Comparison of ENCODE assay signal across 8 cellular contexts in the genomic region with DNA sequence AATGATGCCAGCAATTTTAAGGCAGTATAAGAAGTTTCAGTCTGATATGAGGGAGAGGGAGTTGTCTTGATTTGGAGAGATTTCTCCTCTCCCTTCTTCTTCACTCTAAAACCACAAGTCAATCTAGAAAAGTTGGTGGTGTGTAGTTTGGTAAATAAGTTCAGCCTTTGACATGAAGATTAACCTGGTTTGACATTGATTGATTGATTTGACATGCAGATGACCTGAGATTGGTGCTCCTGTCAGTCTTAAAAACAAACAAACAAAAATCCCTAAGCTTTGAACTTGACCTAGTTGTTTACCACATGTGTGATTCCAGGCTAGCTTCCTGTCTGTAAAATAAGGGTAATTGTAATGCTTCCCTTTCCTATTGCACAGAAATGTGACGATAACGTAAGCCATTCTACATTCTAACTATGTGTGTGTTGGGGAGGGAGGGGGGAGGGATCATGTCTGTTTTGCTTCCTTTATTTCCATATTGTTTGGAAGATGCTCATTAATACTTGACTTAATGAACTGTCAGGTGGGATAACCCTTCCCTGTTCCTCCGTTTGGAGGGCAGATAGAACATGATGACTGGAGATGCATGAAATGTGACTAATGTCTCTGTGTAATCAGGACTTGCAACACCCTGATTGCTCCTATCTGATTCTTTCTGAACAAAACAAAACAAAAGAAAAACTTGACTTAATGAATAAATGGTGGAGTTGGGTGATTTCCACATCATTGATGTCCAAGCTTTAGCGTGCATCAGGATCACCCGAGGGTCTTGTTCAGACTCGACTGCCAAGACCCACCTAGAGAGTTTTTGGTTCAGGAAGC.
DNase-seq lines count a peak whose midpoint lies in the region; ATAC-seq, FAIRE-seq and TF ChIP-seq lines count a peak whose summit lies in the region.

No MANE protein-coding gene starts in this region.

- H3K4me1 ChIP-seq in uterus = no peaks in the 10 kb centered on the region

- no peaks in the 10 kb centered on the region for H3K9me3 ChIP-seq in CD4-positive, alpha-beta T cell (ENCODE audit: control insufficient read depth, low read length)
- no peaks in the 10 kb centered on the region for H3K9me3 ChIP-seq in uterus

- no peaks in the 10 kb centered on the region for H3K27me3 Mint-ChIP-seq in CD4-positive, alpha-beta T cell
- H3K27me3 Mint-ChIP-seq in natural killer cell (ENCODE audit: low read depth in 2 of 2) = peaks cover 6 to 33% of the 10 kb centered on the region in 2 donors

- FAIRE-seq in bronchial epithelial cell (lab: Jason Lieb, UNC) (peak; percentile 80), frontal cortex (lab: Jason Lieb, UNC) (no peak)

- POLR2A ChIA-PET in CD4-positive, alpha-beta T cell (lab: Charles Lee) = interaction anchor here (0.6 to 1.8 kb wide), 3 partner anchors 156 to 662 kb away, joined by 3 to 5 read pairs (median 3); partner anchors contain the start of gene HSPA8

- H3K27me3 ChIP-seq in CD4-positive, alpha-beta T cell (ENCODE audit: control insufficient read depth, insufficient read depth, low read length) = no peaks in the 10 kb centered on the region
- H3K27me3 ChIP-seq in bronchial epithelial cell (ENCODE audit: control insufficient read depth, insufficient read depth, low read length) (peaks cover 9% of the 10 kb centered on the region), uterus (no peaks in the 10 kb centered on the region)

- no peaks in the 10 kb centered on the region for H3K36me3 Mint-ChIP-seq in CD4-positive, alpha-beta T cell (ENCODE audit: low read depth)
- H3K36me3 Mint-ChIP-seq in natural killer cell = no peaks in the 10 kb centered on the region

- H3K27ac Mint-ChIP-seq in CD4-positive, alpha-beta T cell = peak overlapping the region; percentile 7
- H3K27ac Mint-ChIP-seq in natural killer cell = no peak overlapping the region

- CTCF ChIA-PET in CD4-positive, alpha-beta T cell (lab: Charles Lee) = no interaction called here

- no peak overlapping the region for H3K27ac ChIP-seq in CD4-positive, alpha-beta T cell (ENCODE audit: low read depth, low read length)
- no peak overlapping the region for H3K27ac ChIP-seq in uterus

- peak; percentile 30 for ATAC-seq in CD4-positive, alpha-beta T cell (ENCODE audit: poor library complexity)
- ATAC-seq in natural killer cell = no peak

- in situ Hi-C loops in G401 (cut with HindIII; ENCODE audit: low sequenced_read_pairs) = no loop called here

- H3K4me3 ChIP-seq in bronchial epithelial cell (ENCODE audit: low read depth, low read length) (no peak overlapping the region), uterus (peak overlapping the region in 1 of 2 donors; percentile 25)

- no peak for TF ChIP-seq CTCF in CD4-positive, alpha-beta T cell (IDR thresholded peaks at IDR 0.05)
- no peak for TF ChIP-seq CTCF in bronchial epithelial cell (IDR thresholded peaks at IDR 0.05; ENCODE audit: insufficient read depth, low read length, severe bottlenecking)
- TF ChIP-seq CTCF in natural killer cell (IDR thresholded peaks at IDR 0.05) = no peak
- TF ChIP-seq CTCF in uterus (IDR thresholded peaks at IDR 0.05) = no peak

- H3K36me3 ChIP-seq in bronchial epithelial cell (ENCODE audit: control insufficient read depth, insufficient read depth, low read length) (no peaks in the 10 kb centered on the region), uterus (no peaks in the 10 kb centered on the region)

- no peak for TF ChIP-seq POLR2A in uterus (IDR thresholded peaks at IDR 0.05)

- intact Hi-C loops in CD4-positive, alpha-beta T cell (cut with DNase I, micrococcal nuclease) = loop anchor here (1.0 to 5.0 kb wide), 2 partner anchors 106 to 177 kb away; no protein-coding TSS in a partner anchor
- intact Hi-C loops in natural killer cell (cut with micrococcal nuclease) = loop anchor here (1.0 kb wide), 1 partner anchor 177 kb away; no protein-coding TSS in a partner anchor
- intact Hi-C loops in uterus (cut with DNase I; ENCODE audit: low total_unique reads) = loop anchor here (10.0 kb wide), 1 partner anchor 184 kb away; no protein-coding TSS in a partner anchor

- no peak for DNase-seq in CD4-positive, alpha-beta T cell
- peak; percentile 30 for DNase-seq in MV-4-11 (lab: John Stamatoyannopoulos, UW)
- peak; percentile 83 for DNase-seq in bronchial epithelial cell (ENCODE audit: low read depth)
- DNase-seq in natural killer cell = no peak
- DNase-seq in frontal cortex (ENCODE audit: low spot score in 2 of 2) = no peak
- DNase-seq in cortex of kidney (lab: John Stamatoyannopoulos, UW) = no peak
- DNase-seq in uterus = no peak
- DNase-seq in G401 (ENCODE audit: low spot score) = no peak

- peak overlapping the region; percentile 59 for H3K4me3 Mint-ChIP-seq in CD4-positive, alpha-beta T cell
- peak overlapping the region; percentile 63 for H3K4me3 Mint-ChIP-seq in natural killer cell

- H3K9me3 Mint-ChIP-seq in CD4-positive, alpha-beta T cell = no peaks in the 10 kb centered on the region
- no peaks in the 10 kb centered on the region for H3K9me3 Mint-ChIP-seq in natural killer cell

- H3K4me1 Mint-ChIP-seq in CD4-positive, alpha-beta T cell (ENCODE audit: low read depth) = peaks cover 37% of the 10 kb centered on the region
- peaks cover 24 to 25% of the 10 kb centered on the region in 2 donors for H3K4me1 Mint-ChIP-seq in natural killer cell

Comparison
In these comparisons a context has a peak if more than half of its experiments do, and no peak if none do; other contexts are left out.
1. DNase-seq: peak in MV-4-11 (single experiment) and bronchial epithelial cell (single experiment); none in CD4-positive, alpha-beta T cell (0 of 10), natural killer cell (single experiment), frontal cortex (0 of 2), cortex of kidney (single experiment), uterus (0 of 2) and G401 (single experiment).